Comparison of ENCODE assay signal across 17 cellular contexts in the genomic region with DNA sequence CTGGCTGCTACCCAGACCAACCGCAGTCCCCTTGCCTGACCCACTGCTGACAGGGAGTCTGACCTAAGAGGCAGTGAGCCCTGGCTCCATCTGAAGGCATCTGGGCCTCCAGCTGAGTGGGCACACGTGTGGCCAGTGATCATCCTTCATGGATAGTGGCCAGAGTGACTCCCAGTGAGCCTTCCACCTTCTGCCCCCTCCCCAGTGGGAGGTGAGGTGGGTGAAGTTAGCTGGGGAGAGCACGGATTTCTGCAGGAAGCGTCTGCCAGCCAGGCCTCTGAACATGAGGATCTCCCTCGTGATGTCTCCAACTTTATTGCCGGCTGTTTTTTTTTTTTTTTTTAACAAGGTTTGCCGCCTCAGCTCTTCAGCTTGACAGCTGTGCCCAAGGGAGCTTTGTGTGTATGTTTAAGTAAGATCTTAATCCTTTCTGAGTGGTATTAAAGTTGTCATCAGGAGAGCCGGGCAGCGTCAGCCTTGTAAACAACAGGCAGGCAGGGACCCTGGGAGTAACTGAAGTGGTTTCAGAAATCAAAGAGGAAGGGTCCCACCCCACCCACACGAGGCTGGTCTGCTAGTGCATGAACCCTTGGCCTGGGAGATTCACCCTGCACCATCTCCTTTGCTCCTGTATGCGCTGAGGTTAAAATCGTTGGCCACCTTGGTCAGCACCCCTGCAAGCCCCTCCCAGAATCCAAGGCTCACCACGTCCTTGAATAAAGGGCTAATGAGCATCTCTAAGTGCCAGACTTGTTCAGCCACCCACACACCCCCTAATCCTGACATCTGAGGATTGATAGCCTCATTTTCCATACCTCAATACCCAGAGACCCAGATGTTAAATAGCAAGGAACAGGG. TPM values are rescaled to one million over a fixed set of nuclear protein-coding genes. Genes with fewer than 3 reads are reported as not detected.
DNase-seq lines count a peak whose midpoint lies in the region; ATAC-seq and TF ChIP-seq lines count a peak whose summit lies in the region.
"Had no signal": no experiment of that assay in that cellular context is flagged by ENCODE, and none has a peak within 500 bp of the region (broad histone marks: within the 10 kb centered on the region; RNA-seq: fewer than 3 reads in every experiment).

No MANE protein-coding gene starts in this region.

- TF ChIP-seq EP300 in Ishikawa (IDR thresholded peaks at IDR 0.05; ENCODE audit: borderline replicate concordance) = no peak

- intact Hi-C loops in mucosa of descending colon (cut with DNase I, micrococcal nuclease) = no loop called here
- intact Hi-C loops in activated naive CD4-positive, alpha-beta T cell treated with anti-CD3 and anti-CD28 coated beads for 36 hours (cut with micrococcal nuclease) = no loop called here
- intact Hi-C loops in esophagus squamous epithelium (cut with DNase I) = no loop called here

- H3K4me3 ChIP-seq in SJCRH30 (0 out of 2 replicates have a peak overlapping the region, but pooled peaks have one; percentile 5), mucosa of descending colon (no peak overlapping the region), esophagus squamous epithelium (no peak overlapping the region)
- H3K4me3 ChIP-seq: heart right ventricle had no signal

- H3K9me3 ChIP-seq in SJCRH30 (replicated peaks) = no peaks in the 10 kb centered on the region
- H3K9me3 ChIP-seq in mucosa of descending colon = no peaks in the 10 kb centered on the region
- no peaks in the 10 kb centered on the region for H3K9me3 ChIP-seq in esophagus squamous epithelium
- H3K9me3 ChIP-seq: heart right ventricle had no signal

- H3K27ac ChIP-seq in SJCRH30 (no peak overlapping the region), esophagus squamous epithelium (peak overlapping the region in 2 of 4 donors; percentile 30 to 36)
- H3K27ac ChIP-seq: C4-2B, heart right ventricle had no signal

- CTCF ChIA-PET in activated naive CD4-positive, alpha-beta T cell treated with anti-CD3 and anti-CD28 coated beads for 36 hours (lab: Charles Lee) = no interaction called here

- ATAC-seq in mucosa of descending colon = peak; percentile 58
- ATAC-seq: activated CD4-positive, alpha-beta T cell treated with anti-CD3 and anti-CD28 coated beads for 36 hours; left lobe of liver; naive thymus-derived CD4-positive, alpha-beta T cell had no signal

- H3K36me3 Mint-ChIP-seq in activated naive CD4-positive, alpha-beta T cell treated with anti-CD3 and anti-CD28 coated beads for 36 hours (ENCODE audit: low read depth) = no peaks in the 10 kb centered on the region
- H3K36me3 Mint-ChIP-seq: naive thymus-derived CD4-positive, alpha-beta T cell had no signal

- H3K9me3 Mint-ChIP-seq in activated naive CD4-positive, alpha-beta T cell treated with anti-CD3 and anti-CD28 coated beads for 36 hours = no peaks in the 10 kb centered on the region
- H3K9me3 Mint-ChIP-seq: naive thymus-derived CD4-positive, alpha-beta T cell had no signal

- H3K4me1 Mint-ChIP-seq in activated naive CD4-positive, alpha-beta T cell treated with anti-CD3 and anti-CD28 coated beads for 36 hours (ENCODE audit: low read depth) = no peaks in the 10 kb centered on the region
- H3K4me1 Mint-ChIP-seq: activated CD4-positive, alpha-beta T cell treated with anti-CD3 and anti-CD28 coated beads for 36 hours had no signal

- TF ChIP-seq POLR2A in esophagus squamous epithelium (IDR thresholded peaks at IDR 0.05) = no peak

- H3K27me3 Mint-ChIP-seq in activated naive CD4-positive, alpha-beta T cell treated with anti-CD3 and anti-CD28 coated beads for 36 hours (ENCODE audit: low read depth) = no peaks in the 10 kb centered on the region
- H3K27me3 Mint-ChIP-seq: activated CD4-positive, alpha-beta T cell treated with anti-CD3 and anti-CD28 coated beads for 36 hours had no signal

- TF ChIP-seq CTCF in mucosa of descending colon (IDR thresholded peaks at IDR 0.05) (no peak), esophagus squamous epithelium (IDR thresholded peaks at IDR 0.05) (no peak)

- DNase-seq in DMS 273 (lab: John Stamatoyannopoulos, UW; ENCODE audit: unreplicated experiment) (peak; percentile 90), SJCRH30 (peak; percentile 67 to 78), mucosa of descending colon (no peak), NCI-H2196 treated with DMSO at 0.1 percent for 48 hours (lab: John Stamatoyannopoulos, UW; ENCODE audit: unreplicated experiment) (no peak), esophagus squamous epithelium (lab: John Stamatoyannopoulos, UW) (no peak), NCI-H2196 (lab: John Stamatoyannopoulos, UW; ENCODE audit: unreplicated experiment) (no peak)
- DNase-seq in activated naive CD4-positive, alpha-beta T cell treated with anti-CD3 and anti-CD28 coated beads for 36 hours = no peak
- DNase-seq: activated CD4-positive, alpha-beta T cell treated with anti-CD3 and anti-CD28 coated beads for 36 hours; activated T-cell treated with anti-CD3 and anti-CD28 coated beads, Interleukin-2, amount 50 U/mL, for 1 hour; heart right ventricle; naive thymus-derived CD4-positive, alpha-beta T cell; stimulated activated CD4-positive, alpha-beta T cell treated with anti-CD3 and anti-CD28 coated beads, Interleukin-4, amount 100 ng/mL, for 1 hour; T-helper 1 cell had no signal

- no peaks in the 10 kb centered on the region for H3K36me3 ChIP-seq in SJCRH30
- H3K36me3 ChIP-seq in mucosa of descending colon (ENCODE audit: low read depth) = no peaks in the 10 kb centered on the region
- H3K36me3 ChIP-seq in esophagus squamous epithelium = no peaks in the 10 kb centered on the region
- H3K36me3 ChIP-seq: heart right ventricle had no signal

- peaks cover 19% of the 10 kb centered on the region; the same call in 1 of the 2 replicates for H3K27me3 ChIP-seq in SJCRH30
- no peaks in the 10 kb centered on the region for H3K27me3 ChIP-seq in esophagus squamous epithelium
- H3K27me3 ChIP-seq: heart right ventricle had no signal

- no peak overlapping the region for H3K4me3 Mint-ChIP-seq in activated naive CD4-positive, alpha-beta T cell treated with anti-CD3 and anti-CD28 coated beads for 36 hours
- H3K4me3 Mint-ChIP-seq: activated CD4-positive, alpha-beta T cell treated with anti-CD3 and anti-CD28 coated beads for 36 hours; naive thymus-derived CD4-positive, alpha-beta T cell had no signal

- no peak overlapping the region for H3K27ac Mint-ChIP-seq in activated naive CD4-positive, alpha-beta T cell treated with anti-CD3 and anti-CD28 coated beads for 36 hours
- H3K27ac Mint-ChIP-seq: activated CD4-positive, alpha-beta T cell treated with anti-CD3 and anti-CD28 coated beads for 36 hours; naive thymus-derived CD4-positive, alpha-beta T cell had no signal

- peaks cover 14% of the 10 kb centered on the region for H3K4me1 ChIP-seq in SJCRH30
- H3K4me1 ChIP-seq in mucosa of descending colon (ENCODE audit: low read depth) = no peaks in the 10 kb centered on the region
- peaks cover 0 to 14% (median 0%) of the 10 kb centered on the region in 3 donors for H3K4me1 ChIP-seq in esophagus squamous epithelium

- no peak for TF ChIP-seq RAD21 in Ishikawa (IDR thresholded peaks at IDR 0.05; ENCODE audit: low read depth)

- 43 to 50% methylated on average over 10 to 13 of the region's 13 CpGs for WGBS in esophagus squamous epithelium, 2 donors

TF ChIP-seq in Ishikawa, 13 proteins besides CTCF, POLR2A, EP300 and RAD21:
- TF ChIP-seq, protein P1, sequence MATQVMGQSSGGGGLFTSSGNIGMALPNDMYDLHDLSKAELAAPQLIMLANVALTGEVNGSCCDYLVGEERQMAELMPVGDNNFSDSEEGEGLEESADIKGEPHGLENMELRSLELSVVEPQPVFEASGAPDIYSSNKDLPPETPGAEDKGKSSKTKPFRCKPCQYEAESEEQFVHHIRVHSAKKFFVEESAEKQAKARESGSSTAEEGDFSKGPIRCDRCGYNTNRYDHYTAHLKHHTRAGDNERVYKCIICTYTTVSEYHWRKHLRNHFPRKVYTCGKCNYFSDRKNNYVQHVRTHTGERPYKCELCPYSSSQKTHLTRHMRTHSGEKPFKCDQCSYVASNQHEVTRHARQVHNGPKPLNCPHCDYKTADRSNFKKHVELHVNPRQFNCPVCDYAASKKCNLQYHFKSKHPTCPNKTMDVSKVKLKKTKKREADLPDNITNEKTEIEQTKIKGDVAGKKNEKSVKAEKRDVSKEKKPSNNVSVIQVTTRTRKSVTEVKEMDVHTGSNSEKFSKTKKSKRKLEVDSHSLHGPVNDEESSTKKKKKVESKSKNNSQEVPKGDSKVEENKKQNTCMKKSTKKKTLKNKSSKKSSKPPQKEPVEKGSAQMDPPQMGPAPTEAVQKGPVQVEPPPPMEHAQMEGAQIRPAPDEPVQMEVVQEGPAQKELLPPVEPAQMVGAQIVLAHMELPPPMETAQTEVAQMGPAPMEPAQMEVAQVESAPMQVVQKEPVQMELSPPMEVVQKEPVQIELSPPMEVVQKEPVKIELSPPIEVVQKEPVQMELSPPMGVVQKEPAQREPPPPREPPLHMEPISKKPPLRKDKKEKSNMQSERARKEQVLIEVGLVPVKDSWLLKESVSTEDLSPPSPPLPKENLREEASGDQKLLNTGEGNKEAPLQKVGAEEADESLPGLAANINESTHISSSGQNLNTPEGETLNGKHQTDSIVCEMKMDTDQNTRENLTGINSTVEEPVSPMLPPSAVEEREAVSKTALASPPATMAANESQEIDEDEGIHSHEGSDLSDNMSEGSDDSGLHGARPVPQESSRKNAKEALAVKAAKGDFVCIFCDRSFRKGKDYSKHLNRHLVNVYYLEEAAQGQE (IDR thresholded peaks at IDR 0.05; ENCODE audit: low read depth) = peak; percentile 63
- no peak for TF ChIP-seq CEBPB (IDR thresholded peaks at IDR 0.05)

RNA-seq across cellular contexts. Expression of a gene that starts 33.3 kb away (rescaled TPM):
- total RNA-seq in SJCRH30 (2014; rRNA removed; shearing (Covaris generic)) = not detected in 2 replicates
- total RNA-seq in mucosa of descending colon (1 to 10 TPM in 2 of 3 donors, under 1 TPM in 1; 0.52 to 2.3 (median 1.3) TPM), esophagus squamous epithelium (1 to 10 TPM in 1 of 4 donors, under 1 TPM in 2, not detected in 1; 0.09 to 1.1 (median 0.76) TPM)
- total RNA-seq in activated naive CD4-positive, alpha-beta T cell treated with anti-CD3 and anti-CD28 coated beads for 36 hours = not detected
- total RNA-seq: renal cortical epithelial cell had no signal

RNA-seq across cellular contexts. Expression of a gene that starts 43.0 kb away (rescaled TPM):
- 35.5 and 39.8 TPM in 2 replicates for total RNA-seq in SJCRH30 (2014; rRNA removed; shearing (Covaris generic))
- total RNA-seq in mucosa of descending colon (10 to 100 TPM; 10.3 to 14.8 (median 12.9) TPM), esophagus squamous epithelium (10 to 100 TPM in 1 of 4 donors, 1 to 10 TPM in 3; 3.6 to 14.7 (median 9.1) TPM)
- 10 to 100 TPM; 25.3 to 26.6 TPM for total RNA-seq in activated naive CD4-positive, alpha-beta T cell treated with anti-CD3 and anti-CD28 coated beads for 36 hours

RNA-seq across cellular contexts. Expression of a gene that starts 51.0 kb away (rescaled TPM):
- total RNA-seq in SJCRH30 (2014; rRNA removed; shearing (Covaris generic)) = 319 and 332 TPM in 2 replicates
- 100 to 1,000 TPM; 141 to 168 (median 161) TPM for total RNA-seq in mucosa of descending colon
- 100 to 1,000 TPM; 213 to 230 TPM for total RNA-seq in activated naive CD4-positive, alpha-beta T cell treated with anti-CD3 and anti-CD28 coated beads for 36 hours
- total RNA-seq in esophagus squamous epithelium = 100 to 1,000 TPM; 101 to 181 (median 137) TPM

Comparison
In these comparisons a context has a peak if more than half of its experiments do, and no peak if none do; other contexts are left out.
1. DNase-seq: peak in DMS 273 (single experiment) and SJCRH30 (2 of 2); none in mucosa of descending colon (0 of 3), NCI-H2196 treated with DMSO at 0.1 percent for 48 hours (single experiment), activated naive CD4-positive, alpha-beta T cell treated with anti-CD3 and anti-CD28 coated beads for 36 hours (single experiment), esophagus squamous epithelium (single experiment) and NCI-H2196 (single experiment).